ENCODE assay signal across 24 cellular contexts in genomic region chr22:36768616-36769015, GRCh38. TPM values are rescaled to one million over a fixed set of nuclear protein-coding genes. Genes with fewer than 3 reads are reported as not detected.
"Had no signal": no experiment of that assay in that cellular context is flagged by ENCODE, and none has a peak within 500 bp of the region (broad histone marks: within the 10 kb centered on the region; RNA-seq: fewer than 3 reads in every experiment).

No MANE protein-coding gene starts in this region.

- H3K27me3 Mint-ChIP-seq: effector memory CD8-positive, alpha-beta T cell had no signal

- H3K9me3 Mint-ChIP-seq: dendritic cell treated with granulocyte-macrophage colony-stimulating factor and Interleukin-4, amounts not matched to agents 40 ng/mL and 50 ng/mL, for 4 days; effector memory CD8-positive, alpha-beta T cell; immature natural killer cell; naive B cell; stimulated activated naive B cell treated with anti-CD40 and anti-IgM and Interleukin-4, amounts not matched to agents 10 μg/mL and 1 μg/mL and 100 μg/mL, for 72 hours had no signal

- H3K4me1 ChIP-seq: foreskin keratinocyte had no signal

- H3K27ac ChIP-seq: esophagus squamous epithelium, foreskin keratinocyte, neutrophil, right atrium auricular region, stomach had no signal

- DNase-seq: central memory CD4-positive, alpha-beta T cell; effector memory CD8-positive, alpha-beta T cell; esophagus squamous epithelium; foreskin keratinocyte; immature natural killer cell; left colon; left ventricle myocardium superior; mesenchymal stem cell; naive B cell; stimulated activated CD4-positive, alpha-beta T cell treated with anti-CD3 and anti-CD28 coated beads, Interleukin-15, amount 100 ng/mL, for 24 hours; stimulated activated CD4-positive, alpha-beta T cell treated with anti-CD3 and anti-CD28 coated beads, Interleukin-1b, Interleukin-23, amount 100 ng/mL, for 48 hours; stimulated activated CD4-positive, alpha-beta T cell treated with anti-CD3 and anti-CD28 coated beads, Interleukin-4, amount 100 ng/mL, for 24 hours; stimulated activated naive B cell treated with anti-CD40 and anti-IgM and Interleukin-4, amounts not matched to agents 10 μg/mL and 1 μg/mL and 100 μg/mL, for 72 hours; stomach; substantia nigra; trophoblast cell had no signal

- H3K36me3 ChIP-seq: right atrium auricular region had no signal

- H3K4me3 ChIP-seq: esophagus squamous epithelium, lung, right atrium auricular region, stomach had no signal

- H3K27me3 ChIP-seq: esophagus squamous epithelium, foreskin keratinocyte, neutrophil, right atrium auricular region, stomach had no signal

- H3K4me3 Mint-ChIP-seq: dendritic cell treated with granulocyte-macrophage colony-stimulating factor and Interleukin-4, amounts not matched to agents 40 ng/mL and 50 ng/mL, for 4 days; effector memory CD8-positive, alpha-beta T cell; immature natural killer cell; stimulated activated naive B cell treated with anti-CD40 and anti-IgM and Interleukin-4, amounts not matched to agents 10 μg/mL and 1 μg/mL and 100 μg/mL, for 72 hours had no signal

- H3K9me3 ChIP-seq: esophagus squamous epithelium, neutrophil, right atrium auricular region, stomach had no signal

- ATAC-seq: effector memory CD8-positive, alpha-beta T cell; foreskin keratinocyte; left colon; left ventricle myocardium superior; stimulated activated naive B cell treated with anti-CD40 and anti-IgM and Interleukin-4, amounts not matched to agents 10 μg/mL and 1 μg/mL and 100 μg/mL, for 72 hours had no signal

- H3K27ac Mint-ChIP-seq: dendritic cell treated with granulocyte-macrophage colony-stimulating factor and Interleukin-4, amounts not matched to agents 40 ng/mL and 50 ng/mL, for 4 days; stimulated activated naive B cell treated with anti-CD40 and anti-IgM and Interleukin-4, amounts not matched to agents 10 μg/mL and 1 μg/mL and 100 μg/mL, for 72 hours had no signal

- H3K4me1 Mint-ChIP-seq: immature natural killer cell had no signal

RNA-seq across cellular contexts. Expression of gene PVALB, which starts 48.2 kb away (rescaled TPM):
- total RNA-seq: epithelial cell of proximal tubule, esophagus squamous epithelium, foreskin keratinocyte, kidney epithelial cell, left colon, left ventricle myocardium superior, osteoblast, right atrium auricular region, stomach had no signal
- polyA plus RNA-seq: foreskin keratinocyte, immature natural killer cell, neural cell had no signal
